ENCODE assay signal across 8 cellular contexts in the genomic region with DNA sequence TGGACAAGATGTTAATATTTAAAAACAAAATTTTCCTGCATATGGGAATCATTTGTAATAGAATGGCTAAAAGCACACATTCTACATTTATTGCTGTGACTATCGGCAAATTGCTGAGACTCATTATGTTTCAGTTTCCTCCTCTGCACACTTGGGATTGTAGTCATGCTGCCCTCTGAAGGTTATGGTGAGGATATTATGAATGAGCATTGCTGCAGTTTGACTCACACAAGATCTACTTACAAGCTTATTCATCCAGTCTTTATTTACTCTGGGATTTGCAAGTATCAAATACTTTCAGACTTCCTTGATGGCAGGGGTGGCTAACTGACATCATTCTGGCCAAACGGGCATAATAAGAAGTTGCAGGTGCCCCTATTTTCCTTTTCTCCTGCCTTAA. TPM values are rescaled to one million over a fixed set of nuclear protein-coding genes. Genes with fewer than 3 reads are reported as not detected.
A peak's percentile ranks its signal among the peaks of the same experiment; 100 is the strongest.
DNase-seq lines count a peak whose midpoint lies in the region; ATAC-seq, FAIRE-seq and TF ChIP-seq lines count a peak whose summit lies in the region.

No MANE protein-coding gene starts in this region.

- intact Hi-C loops in Right ventricle myocardium superior (cut with DNase I) (loop anchor here (10.0 kb wide), 1 partner anchor 252 kb away; no protein-coding TSS in a partner anchor), spleen (cut with DNase I; ENCODE audit: low total_unique reads) (no loop called here)

- peak; percentile 60 for FAIRE-seq in HTR-8/SVneo (lab: Jason Lieb, UNC)

- no peaks in the 10 kb centered on the region for H3K36me3 ChIP-seq in spleen

- no peaks in the 10 kb centered on the region for H3K9me3 ChIP-seq in spleen

- TF ChIP-seq CTCF in VCaP (conservative IDR thresholded peaks at IDR 0.05) (peak; percentile 67), spleen (IDR thresholded peaks at IDR 0.05 in 8 of 11, conservative IDR thresholded peaks at IDR 0.05 in 3 of 11) (peak in 7 of 11 experiments; percentile 17 to 55 (median 41))

- H3K27me3 ChIP-seq in spleen (replicated peaks in 1 of 7) = no peaks in the 10 kb centered on the region

- H3K4me3 ChIP-seq in spleen = no peak overlapping the region

- DNase-seq in DMS153 (lab: John Stamatoyannopoulos, UW) (peak; percentile 31), HTR-8/SVneo (ENCODE audit: insufficient read length, low spot score) (no peak), Right ventricle myocardium superior (no peak), spleen (no peak), NCI-H2081 (lab: John Stamatoyannopoulos, UW) (no peak), NCI-H146 treated with DMSO at 0.1 percent for 48 hours (lab: John Stamatoyannopoulos, UW; ENCODE audit: unreplicated experiment) (no peak)

- ATAC-seq in Right ventricle myocardium superior (ENCODE audit: poor library complexity) (peak; percentile 76), HG03159 (IDR thresholded peaks at IDR 0.05; ENCODE audit: unreplicated experiment) (no peak)

- peaks cover 0 to 20% (median 3%) of the 10 kb centered on the region in 6 donors for H3K4me1 ChIP-seq in spleen

- WGBS in spleen, 5 donors = 15 to 45% (median 30%) methylated on average over 2 of the region's 2 CpGs

- no peak overlapping the region for H3K27ac ChIP-seq in VCaP
- no peak overlapping the region for H3K27ac ChIP-seq in spleen

- TF ChIP-seq POLR2A in spleen (IDR thresholded peaks at IDR 0.05) = no peak

RNA-seq across cellular contexts. Expression of gene NFIL3, which starts 9.5 kb away (rescaled TPM):
- total RNA-seq in Right ventricle myocardium superior = 19.9 TPM
- total RNA-seq in spleen = 10 to 100 TPM; 15.5 to 41.9 (median 21.1) TPM
- polyA plus RNA-seq in spleen = 1 to 10 TPM; 4.7 to 8.6 (median 7.4) TPM
